1 cellular context compared by ENCODE assay signal in genomic region chr16:77807-78443, GRCh38.
A peak's percentile ranks its signal among the peaks of the same experiment; 100 is the strongest.
TF ChIP-seq lines count a peak whose summit lies in the region.

Gene MPG, plus strand, starts transcription at chr16:78225. Its CDS starts 85 bp downstream, at chr16:78310.

TF ChIP-seq in K562, 482 proteins besides CTCF, POLR2A, EP300 and RAD21 (continued from another document and continues in another):
- TF ChIP-seq SAP30 (IDR thresholded peaks at IDR 0.05; ENCODE audit: borderline replicate concordance, insufficient read depth, low read depth, low read length, poor library complexity, severe bottlenecking): peak; percentile 41
- peak; percentile 90 for TF ChIP-seq GATAD2B (IDR thresholded peaks at IDR 0.05; ENCODE audit: borderline replicate concordance)
- TF ChIP-seq YY1 (IDR thresholded peaks at IDR 0.05; ENCODE audit: borderline replicate concordance in 1 of 3, control insufficient read depth in 1 of 3, extremely low read depth in 1 of 3, insufficient read depth in 3 of 3, insufficient read length in 1 of 3, insufficient replicate concordance in 2 of 3, low read depth in 1 of 3, low read length in 2 of 3): peak in 1 of 3 experiments; percentile 10
- TF ChIP-seq BMI1 (IDR thresholded peaks at IDR 0.05; ENCODE audit: low read length): no peak
- TF ChIP-seq ZNF41 (CRISPR knock-in tag; conservative IDR thresholded peaks at IDR 0.05): no peak
- TF ChIP-seq KDM2B (CRISPR knock-in tag; IDR thresholded peaks at IDR 0.05): no peak
- TF ChIP-seq COPS2 (conservative IDR thresholded peaks at IDR 0.05): no peak
- TF ChIP-seq TAF7 (tag; IDR thresholded peaks at IDR 0.05): no peak
- TF ChIP-seq BCLAF1 (IDR thresholded peaks at IDR 0.05; ENCODE audit: borderline replicate concordance in 1 of 2, control insufficient read depth in 1 of 2, low read depth in 2 of 2, low read length in 1 of 2): no peak
- no peak for TF ChIP-seq MBD2 (IDR thresholded peaks at IDR 0.05; ENCODE audit: borderline replicate concordance, low read depth)
- TF ChIP-seq TRIM25 (IDR thresholded peaks at IDR 0.05; ENCODE audit: borderline replicate concordance): no peak
- TF ChIP-seq ZNF174 (CRISPR knock-in tag; IDR thresholded peaks at IDR 0.05): no peak
- TF ChIP-seq MCM7 (IDR thresholded peaks at IDR 0.05): no peak
- no peak for TF ChIP-seq ZNF518B (CRISPR knock-in tag; IDR thresholded peaks at IDR 0.05)
- no peak for TF ChIP-seq MYNN (IDR thresholded peaks at IDR 0.05)
- no peak for TF ChIP-seq MYNN (CRISPR knock-in tag; IDR thresholded peaks at IDR 0.05)
- TF ChIP-seq MIER1 (IDR thresholded peaks at IDR 0.05; ENCODE audit: low read depth): no peak
- TF ChIP-seq RBM14 (IDR thresholded peaks at IDR 0.05; ENCODE audit: borderline replicate concordance, insufficient read depth, low read depth, low read length): 0 out of 2 replicates have a peak, but pooled peaks have one; percentile 11
- TF ChIP-seq MTA3 (IDR thresholded peaks at IDR 0.05; ENCODE audit: borderline replicate concordance): no peak
- TF ChIP-seq ZNF143 (CRISPR knock-in tag; IDR thresholded peaks at IDR 0.05): no peak
- no peak for TF ChIP-seq POLR3G (IDR thresholded peaks at IDR 0.05; ENCODE audit: extremely low read depth, insufficient read length, insufficient replicate concordance)
- TF ChIP-seq MEIS2 (IDR thresholded peaks at IDR 0.05; ENCODE audit: partially characterized antibody): peak; percentile 40
- TF ChIP-seq TCF7 (IDR thresholded peaks at IDR 0.05; ENCODE audit: borderline replicate concordance): no peak
- no peak for TF ChIP-seq ZNF274 (IDR thresholded peaks at IDR 0.05; ENCODE audit: borderline replicate concordance, low read depth, low read length)
- no peak for TF ChIP-seq NEUROD1 (IDR thresholded peaks at IDR 0.05; ENCODE audit: borderline replicate concordance, low read depth, low read length, partially characterized antibody)
- TF ChIP-seq PURB (CRISPR knock-in tag; IDR thresholded peaks at IDR 0.05; ENCODE audit: low read depth): no peak
- TF ChIP-seq NFRKB (IDR thresholded peaks at IDR 0.05; ENCODE audit: low read depth): no peak
- no peak for TF ChIP-seq ZBTB8A (IDR thresholded peaks at IDR 0.05; ENCODE audit: partially characterized antibody)
- TF ChIP-seq DACH1 (IDR thresholded peaks at IDR 0.05; ENCODE audit: partially characterized antibody): no peak
- TF ChIP-seq FOXJ2 (tag; IDR thresholded peaks at IDR 0.05): no peak
- no peak for TF ChIP-seq IFI16 (CRISPR knock-in tag; IDR thresholded peaks at IDR 0.05)
- TF ChIP-seq RREB1 (CRISPR knock-in tag; IDR thresholded peaks at IDR 0.05): no peak
- TF ChIP-seq ZNF280A (IDR thresholded peaks at IDR 0.05; ENCODE audit: low read depth, partially characterized antibody): no peak
- no peak for TF ChIP-seq MAFF (IDR thresholded peaks at IDR 0.05; ENCODE audit: low read length)
- no peak for TF ChIP-seq ZFP36 (IDR thresholded peaks at IDR 0.05; ENCODE audit: low read depth, low read length, partially characterized antibody)
- no peak for TF ChIP-seq PKNOX1 (IDR thresholded peaks at IDR 0.05)
- no peak for TF ChIP-seq ZNF277 (CRISPR knock-in tag; IDR thresholded peaks at IDR 0.05; ENCODE audit: borderline replicate concordance)
